25 cellular contexts compared by ENCODE assay signal in the genomic region with DNA sequence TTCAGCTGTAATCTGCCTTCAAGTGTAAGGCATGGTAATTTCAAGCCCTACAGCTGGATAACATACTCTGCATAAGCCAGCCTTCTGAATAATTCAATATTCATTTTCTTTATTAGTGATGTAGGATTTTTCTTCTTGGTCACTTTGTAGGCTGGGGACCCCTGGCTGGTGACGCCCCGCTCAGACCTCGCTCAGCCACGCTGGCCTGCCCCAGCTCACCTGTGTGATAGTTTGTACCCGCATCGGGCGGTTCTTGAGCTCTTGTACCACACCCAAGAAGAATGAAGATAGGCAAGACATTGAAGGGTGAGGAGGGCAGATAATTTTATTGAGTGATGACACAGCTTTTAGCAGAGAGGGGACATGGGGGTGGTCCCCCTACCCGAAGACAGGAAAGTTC. TPM values are rescaled to one million over a fixed set of nuclear protein-coding genes. Genes with fewer than 3 reads are reported as not detected.
DNase-seq lines count a peak whose midpoint lies in the region; ATAC-seq and TF ChIP-seq lines count a peak whose summit lies in the region.
"Had no signal": no experiment of that assay in that cellular context is flagged by ENCODE, and none has a peak within 500 bp of the region (broad histone marks: within the 10 kb centered on the region; RNA-seq: fewer than 3 reads in every experiment).

No MANE protein-coding gene starts in this region.

- DNase-seq in Caco-2 (no peak), T-helper 17 cell (no peak), nephron progenitor cell (no peak), GM20000 (ENCODE audit: low spot score) (no peak)
- no peak for DNase-seq in stimulated activated naive B cell treated with anti-CD40 and anti-IgM and Interleukin-4, amounts not matched to agents 10 μg/mL and 1 μg/mL and 100 μg/mL, for 72 hours
- DNase-seq in stimulated activated CD8-positive, alpha-beta memory T cell treated with anti-CD3 and anti-CD28 coated beads, Interleukin-4, amount 100 ng/mL, for 48 hours, result no peak
- DNase-seq: 8988T; ACHN; AML-193; BE2C; Calu3; CD4-positive, alpha-beta T cell; CD8-positive, alpha-beta memory T cell; DMS53; DMS79 treated with DMSO at 0.1 percent for 48 hours; GF-D8; H7; HCEC 1CT had no signal

- H3K9me3 Mint-ChIP-seq in Caco-2 (ENCODE audit: unreplicated experiment) (peaks cover 10% of the 10 kb centered on the region), nephron progenitor cell (peaks cover 21% of the 10 kb centered on the region)
- peaks cover 0 to 8% of the 10 kb centered on the region in 2 donors for H3K9me3 Mint-ChIP-seq in stimulated activated naive B cell treated with anti-CD40 and anti-IgM and Interleukin-4, amounts not matched to agents 10 μg/mL and 1 μg/mL and 100 μg/mL, for 72 hours
- H3K9me3 Mint-ChIP-seq: CD4-positive, alpha-beta T cell had no signal

- peaks cover 8% of the 10 kb centered on the region for H3K4me1 Mint-ChIP-seq in Caco-2 (ENCODE audit: low read depth, unreplicated experiment)
- peaks cover 9% of the 10 kb centered on the region for H3K4me1 Mint-ChIP-seq in T-helper 17 cell
- H3K4me1 Mint-ChIP-seq in nephron progenitor cell, result peaks cover 6% of the 10 kb centered on the region
- peaks cover 16 to 37% of the 10 kb centered on the region in 2 donors for H3K4me1 Mint-ChIP-seq in stimulated activated naive B cell treated with anti-CD40 and anti-IgM and Interleukin-4, amounts not matched to agents 10 μg/mL and 1 μg/mL and 100 μg/mL, for 72 hours

- H3K4me1 ChIP-seq in Caco-2, result peaks cover 10% of the 10 kb centered on the region
- H3K4me1 ChIP-seq: A549, BE2C had no signal

- no peaks in the 10 kb centered on the region for H3K27me3 ChIP-seq in Caco-2 (replicated peaks; ENCODE audit: control insufficient read depth, insufficient read depth, low read length)
- H3K27me3 ChIP-seq: BLaER1 treated with 17β-estradiol and CSF1 and Interleukin-3, amounts not matched to agents 10 nM and 100 nM had no signal

- ATAC-seq in T-helper 17 cell (no peak), GM21367 (IDR thresholded peaks at IDR 0.05; ENCODE audit: unreplicated experiment) (no peak)
- no peak for ATAC-seq in stimulated activated naive B cell treated with anti-CD40 and anti-IgM and Interleukin-4, amounts not matched to agents 10 μg/mL and 1 μg/mL and 100 μg/mL, for 72 hours (replicated peaks)
- ATAC-seq: A549 had no signal

- BruUV-seq in Caco-2 (replicated peaks; lab: Mats Ljungman, UMichigan), result no TSS peak

- TF ChIP-seq CTCF in Caco-2 (IDR thresholded peaks at IDR 0.05; ENCODE audit: insufficient read depth in 1 of 2, low read depth in 1 of 2, low read length in 1 of 2, severe bottlenecking in 1 of 2, unreplicated experiment in 1 of 2) (no peak), nephron progenitor cell (IDR thresholded peaks at IDR 0.05) (no peak), GM20000 (IDR thresholded peaks at IDR 0.05; ENCODE audit: extremely low read depth, missing control alignments) (no peak)

- intact Hi-C loops in Caco-2 (cut with micrococcal nuclease; ENCODE audit: unreplicated experiment), result no loop called here

- H3K9me3 ChIP-seq in Caco-2 (no peaks in the 10 kb centered on the region), T-helper 17 cell (ENCODE audit: control insufficient read depth, low read length, poor library complexity, severe bottlenecking) (no peaks in the 10 kb centered on the region)
- H3K9me3 ChIP-seq: A549, BE2C had no signal

- H3K27ac Mint-ChIP-seq in Caco-2 (ENCODE audit: unreplicated experiment) (peak overlapping the region; percentile 8), T-helper 17 cell (peak overlapping the region; percentile 21), nephron progenitor cell (peak overlapping the region; percentile 30)
- H3K27ac Mint-ChIP-seq in stimulated activated naive B cell treated with anti-CD40 and anti-IgM and Interleukin-4, amounts not matched to agents 10 μg/mL and 1 μg/mL and 100 μg/mL, for 72 hours, result peak overlapping the region; percentile 52
- H3K27ac Mint-ChIP-seq: CD4-positive, alpha-beta T cell had no signal

- CTCF ChIA-PET in Caco-2 (lab: Charles Lee), result interaction anchor here (1.2 kb wide), 1 partner anchor 146 kb away, joined by 4 read pairs; no protein-coding TSS in a partner anchor

- POLR2A ChIA-PET in Caco-2 (lab: Charles Lee), result no interaction called here

- H3K27me3 Mint-ChIP-seq in Caco-2 (ENCODE audit: insufficient read depth, unreplicated experiment), result no peaks in the 10 kb centered on the region
- H3K27me3 Mint-ChIP-seq in T-helper 17 cell, result no peaks in the 10 kb centered on the region
- H3K27me3 Mint-ChIP-seq in nephron progenitor cell (ENCODE audit: low read depth, poor library complexity), result peaks cover 6% of the 10 kb centered on the region
- no peaks in the 10 kb centered on the region for H3K27me3 Mint-ChIP-seq in stimulated activated naive B cell treated with anti-CD40 and anti-IgM and Interleukin-4, amounts not matched to agents 10 μg/mL and 1 μg/mL and 100 μg/mL, for 72 hours
- H3K27me3 Mint-ChIP-seq: CD4-positive, alpha-beta T cell had no signal

- H3K4me3 Mint-ChIP-seq in Caco-2 (ENCODE audit: unreplicated experiment) (no peak overlapping the region), T-helper 17 cell (no peak overlapping the region), nephron progenitor cell (no peak overlapping the region)
- H3K4me3 Mint-ChIP-seq in stimulated activated naive B cell treated with anti-CD40 and anti-IgM and Interleukin-4, amounts not matched to agents 10 μg/mL and 1 μg/mL and 100 μg/mL, for 72 hours, result no peak overlapping the region
- H3K4me3 Mint-ChIP-seq: CD14-positive monocyte; CD4-positive, alpha-beta T cell; CD8-positive, alpha-beta memory T cell had no signal

- no peaks in the 10 kb centered on the region for H3K36me3 ChIP-seq in Caco-2 (ENCODE audit: control insufficient read depth, insufficient read depth, low read length)
- H3K36me3 ChIP-seq: BE2C; BLaER1 treated with 17β-estradiol and CSF1 and Interleukin-3, amounts not matched to agents 10 nM and 100 nM had no signal

- H3K36me3 Mint-ChIP-seq in Caco-2 (ENCODE audit: insufficient read depth, unreplicated experiment) (peaks cover 4% of the 10 kb centered on the region), T-helper 17 cell (ENCODE audit: low read depth) (peaks cover 2% of the 10 kb centered on the region), nephron progenitor cell (ENCODE audit: low read depth) (no peaks in the 10 kb centered on the region)
- no peaks in the 10 kb centered on the region for H3K36me3 Mint-ChIP-seq in stimulated activated naive B cell treated with anti-CD40 and anti-IgM and Interleukin-4, amounts not matched to agents 10 μg/mL and 1 μg/mL and 100 μg/mL, for 72 hours
- H3K36me3 Mint-ChIP-seq: CD14-positive monocyte had no signal

- no peak overlapping the region for H3K4me3 ChIP-seq in Caco-2 (ENCODE audit: low read depth, low read length)
- H3K4me3 ChIP-seq: A549; BLaER1 treated with 17β-estradiol and CSF1 and Interleukin-3, amounts not matched to agents 10 nM and 100 nM had no signal

RNA-seq across cellular contexts. Expression of gene SOX30, which starts 33.9 kb away (rescaled TPM):
- total RNA-seq in Caco-2 (2022), result 2.9 and 3.1 TPM in 2 replicates
- under 1 TPM in 1 of 2 donors, not detected in 1; 0.44 TPM for total RNA-seq in T-helper 17 cell
- total RNA-seq: CD4-positive, alpha-beta T cell; G401; H1 had no signal

RNA-seq across cellular contexts. Expression of gene ADAM19, which starts 42.8 kb away (rescaled TPM):
- total RNA-seq in Caco-2 (2022), result 62.9 and 69.4 TPM in 2 replicates
- 100 to 1,000 TPM; 130 to 140 TPM for total RNA-seq in T-helper 17 cell

RNA-seq across cellular contexts. Expression of gene C5orf52, which starts 53.0 kb away (rescaled TPM):
- total RNA-seq in Caco-2 (2022) (not detected in 2 replicates), T-helper 17 cell (not detected)
- total RNA-seq: Calu3; CD4-positive, alpha-beta T cell; CD8-positive, alpha-beta memory T cell; Daoy; G401; H1; H7 had no signal
